In the genomic region with DNA sequence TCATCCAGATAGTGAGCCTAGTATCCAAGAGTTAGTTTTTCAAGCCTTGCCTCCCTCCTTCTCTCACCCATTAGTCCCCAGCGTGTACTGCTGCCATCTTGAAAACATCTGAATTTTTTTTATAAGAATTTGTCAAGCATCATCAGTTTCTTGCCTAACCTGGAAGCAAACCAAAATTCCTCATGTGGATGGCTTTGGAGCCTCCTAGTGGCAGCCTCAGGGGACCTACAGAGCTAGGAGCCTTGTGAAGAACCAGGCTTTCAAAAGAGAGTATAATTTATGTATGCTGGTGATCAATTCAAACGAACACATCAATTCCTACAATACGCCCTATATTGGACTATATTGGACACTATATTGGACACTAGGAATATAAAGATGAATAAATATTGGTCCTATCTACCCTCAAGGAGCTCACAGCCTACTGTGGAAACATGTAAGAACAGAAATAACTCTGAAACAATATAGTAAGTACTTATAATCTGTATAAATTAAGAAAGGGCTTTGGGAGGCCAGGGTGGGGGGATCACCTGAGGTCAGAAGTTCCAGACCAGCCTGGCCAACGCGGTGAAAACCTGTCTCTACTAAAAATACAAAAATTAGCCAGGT, we compare ENCODE assay signal across 8 cellular contexts.
DNase-seq lines count a peak whose midpoint lies in the region; ATAC-seq and TF ChIP-seq lines count a peak whose summit lies in the region.

No MANE protein-coding gene starts in this region.

- H3K4me3 ChIP-seq in choroid plexus epithelial cell (ENCODE audit: low read depth, low read length) = no peak overlapping the region

- H3K9me3 Mint-ChIP-seq in activated CD4-positive, alpha-beta memory T cell treated with anti-CD3 and anti-CD28 coated beads, Interleukin-2, amount 10 ng/mL, durations not matched to agents 7 days and 5 days = no peaks in the 10 kb centered on the region

- CTCF ChIA-PET in activated CD4-positive, alpha-beta memory T cell treated with anti-CD3 and anti-CD28 coated beads, Interleukin-2, amount 10 ng/mL, durations not matched to agents 7 days and 5 days (lab: Charles Lee) = no interaction called here

- H3K4me3 Mint-ChIP-seq in activated CD4-positive, alpha-beta memory T cell treated with anti-CD3 and anti-CD28 coated beads, Interleukin-2, amount 10 ng/mL, durations not matched to agents 7 days and 5 days = no peak overlapping the region

- ATAC-seq in GM21786 (IDR thresholded peaks at IDR 0.05; ENCODE audit: unreplicated experiment) (no peak), GM21447 (IDR thresholded peaks at IDR 0.05; ENCODE audit: unreplicated experiment) (no peak)

- no peaks in the 10 kb centered on the region for H3K36me3 Mint-ChIP-seq in activated CD4-positive, alpha-beta memory T cell treated with anti-CD3 and anti-CD28 coated beads, Interleukin-2, amount 10 ng/mL, durations not matched to agents 7 days and 5 days (ENCODE audit: low read depth)

- no peaks in the 10 kb centered on the region for H3K4me1 Mint-ChIP-seq in activated CD4-positive, alpha-beta memory T cell treated with anti-CD3 and anti-CD28 coated beads, Interleukin-2, amount 10 ng/mL, durations not matched to agents 7 days and 5 days

- H3K27me3 Mint-ChIP-seq in activated CD4-positive, alpha-beta memory T cell treated with anti-CD3 and anti-CD28 coated beads, Interleukin-2, amount 10 ng/mL, durations not matched to agents 7 days and 5 days = no peaks in the 10 kb centered on the region

- TF ChIP-seq CTCF in choroid plexus epithelial cell (conservative IDR thresholded peaks at IDR 0.05; ENCODE audit: low read depth, low read length) = peak; percentile 32

- no peak overlapping the region for H3K27ac Mint-ChIP-seq in activated CD4-positive, alpha-beta memory T cell treated with anti-CD3 and anti-CD28 coated beads, Interleukin-2, amount 10 ng/mL, durations not matched to agents 7 days and 5 days

- DNase-seq in SIG-M5 treated with dmso at 0.1 percent for 504 hours (lab: John Stamatoyannopoulos, UW; ENCODE audit: unreplicated experiment) = peak; percentile 27
- no peak for DNase-seq in SIG-M5 (lab: John Stamatoyannopoulos, UW)
- peak; percentile 13 for DNase-seq in NCI-H146 (lab: John Stamatoyannopoulos, UW)
- DNase-seq in choroid plexus epithelial cell (ENCODE audit: low read depth) = peak; percentile 14
- peak; percentile 21 for DNase-seq in myocyte (ENCODE audit: low read depth)
- no peak for DNase-seq in activated CD4-positive, alpha-beta memory T cell treated with anti-CD3 and anti-CD28 coated beads, Interleukin-2, amount 10 ng/mL, durations not matched to agents 7 days and 5 days

- POLR2A ChIA-PET in activated CD4-positive, alpha-beta memory T cell treated with anti-CD3 and anti-CD28 coated beads, Interleukin-2, amount 10 ng/mL, durations not matched to agents 7 days and 5 days (lab: Charles Lee) = no interaction called here

Comparison
In these comparisons a context has a peak if more than half of its experiments do, and no peak if none do; other contexts are left out.
1. DNase-seq: peak in SIG-M5 treated with dmso at 0.1 percent for 504 hours (single experiment), NCI-H146 (single experiment), choroid plexus epithelial cell (single experiment) and myocyte (single experiment); none in SIG-M5 (single experiment) and activated CD4-positive, alpha-beta memory T cell treated with anti-CD3 and anti-CD28 coated beads, Interleukin-2, amount 10 ng/mL, durations not matched to agents 7 days and 5 days (single experiment).